9 cellular contexts compared by ENCODE assay signal in genomic region chr3:8767667-8768363, GRCh38. TPM values are rescaled to one million over a fixed set of nuclear protein-coding genes. Genes with fewer than 3 reads are reported as not detected.
DNase-seq lines count a peak whose midpoint lies in the region; ATAC-seq and TF ChIP-seq lines count a peak whose summit lies in the region.
"Had no signal": no experiment of that assay in that cellular context is flagged by ENCODE, and none has a peak within 500 bp of the region (broad histone marks: within the 10 kb centered on the region; RNA-seq: fewer than 3 reads in every experiment).

No MANE protein-coding gene starts in this region.

- H3K9ac ChIP-seq in ES-I3 (ENCODE audit: low read depth, low read length) (peak overlapping the region; percentile 36; the same call in 1 of the 2 replicates), adipocyte (ENCODE audit: low read length) (peak overlapping the region; percentile 72)

- intact Hi-C loops in vagina (cut with DNase I), result no loop called here

- H3K36me3 ChIP-seq in ES-I3 (ENCODE audit: insufficient read depth, low read length) (no peaks in the 10 kb centered on the region), adipocyte (ENCODE audit: control insufficient read depth, insufficient read depth, low read length, severe bottlenecking) (no peaks in the 10 kb centered on the region), vagina (no peaks in the 10 kb centered on the region)
- H3K36me3 ChIP-seq: Peyer's patch had no signal

- ATAC-seq in GM19438 (IDR thresholded peaks at IDR 0.05; ENCODE audit: low read depth, unreplicated experiment) (peak; percentile 52), HG03457 (IDR thresholded peaks at IDR 0.05; ENCODE audit: unreplicated experiment) (peak; percentile 42)

- H3K9me3 ChIP-seq in ES-I3 (ENCODE audit: control insufficient read depth, insufficient read depth, low read length), result no peaks in the 10 kb centered on the region
- H3K9me3 ChIP-seq in adipocyte (ENCODE audit: control insufficient read depth, low read length), result no peaks in the 10 kb centered on the region
- no peaks in the 10 kb centered on the region for H3K9me3 ChIP-seq in vagina
- H3K9me3 ChIP-seq: Peyer's patch had no signal

- H3K27me3 ChIP-seq in adipocyte (replicated peaks; ENCODE audit: control insufficient read depth, insufficient read depth, low read length) (peaks cover 4% of the 10 kb centered on the region), vagina (peaks cover 6% of the 10 kb centered on the region)

- peak overlapping the region; percentile 81 for H3K4me3 ChIP-seq in adipocyte (ENCODE audit: low read length)
- peak overlapping the region in 1 of 2 donors; percentile 38 for H3K4me3 ChIP-seq in vagina

- H3K4me1 ChIP-seq in ES-I3 (ENCODE audit: insufficient read depth, low read length), result peaks cover 19% of the 10 kb centered on the region
- H3K4me1 ChIP-seq in adipocyte (ENCODE audit: control insufficient read depth, insufficient read depth, low read length), result peaks cover 22% of the 10 kb centered on the region
- peaks cover 21% of the 10 kb centered on the region for H3K4me1 ChIP-seq in vagina

- TF ChIP-seq CTCF in vagina (IDR thresholded peaks at IDR 0.05), result no peak

- TF ChIP-seq POLR2A in vagina (IDR thresholded peaks at IDR 0.05), result no peak

- H3K27ac ChIP-seq in vagina, result no peak overlapping the region
- H3K27ac ChIP-seq: Peyer's patch had no signal

- DNase-seq in adipocyte (ENCODE audit: low read depth) (peak; percentile 46), kidney tubule cell (ENCODE audit: low spot score) (peak; percentile 82), vagina (ENCODE audit: extremely low spot score in 2 of 2) (peak; percentile 75 to 88), H4 (ENCODE audit: low spot score) (no peak), cerebellum (ENCODE audit: low spot score) (no peak)

RNA-seq across cellular contexts. Expression of gene OXTR, which starts 1.6 kb away (rescaled TPM):
- total RNA-seq in vagina, result 0.25 TPM
- total RNA-seq in H4 (2014; rRNA removed; shearing (Covaris generic)), result 0.12 and 0.27 TPM in 2 replicates
- total RNA-seq in cerebellum, result 3.2 TPM

RNA-seq across cellular contexts. Expression of gene CAV3, which starts 34.2 kb away (rescaled TPM):
- total RNA-seq in vagina (not detected), cerebellum (not detected)
- total RNA-seq in H4 (2014; rRNA removed; shearing (Covaris generic)), result not detected in 2 replicates
- total RNA-seq: Peyer's patch had no signal

Comparison
In these comparisons a context has a peak if more than half of its experiments do, and no peak if none do; other contexts are left out.
1. DNase-seq: peak in adipocyte (single experiment), kidney tubule cell (single experiment) and vagina (2 of 2); none in H4 (single experiment) and cerebellum (single experiment).